Comparison of ENCODE assay signal across 1 cellular context in the genomic region with DNA sequence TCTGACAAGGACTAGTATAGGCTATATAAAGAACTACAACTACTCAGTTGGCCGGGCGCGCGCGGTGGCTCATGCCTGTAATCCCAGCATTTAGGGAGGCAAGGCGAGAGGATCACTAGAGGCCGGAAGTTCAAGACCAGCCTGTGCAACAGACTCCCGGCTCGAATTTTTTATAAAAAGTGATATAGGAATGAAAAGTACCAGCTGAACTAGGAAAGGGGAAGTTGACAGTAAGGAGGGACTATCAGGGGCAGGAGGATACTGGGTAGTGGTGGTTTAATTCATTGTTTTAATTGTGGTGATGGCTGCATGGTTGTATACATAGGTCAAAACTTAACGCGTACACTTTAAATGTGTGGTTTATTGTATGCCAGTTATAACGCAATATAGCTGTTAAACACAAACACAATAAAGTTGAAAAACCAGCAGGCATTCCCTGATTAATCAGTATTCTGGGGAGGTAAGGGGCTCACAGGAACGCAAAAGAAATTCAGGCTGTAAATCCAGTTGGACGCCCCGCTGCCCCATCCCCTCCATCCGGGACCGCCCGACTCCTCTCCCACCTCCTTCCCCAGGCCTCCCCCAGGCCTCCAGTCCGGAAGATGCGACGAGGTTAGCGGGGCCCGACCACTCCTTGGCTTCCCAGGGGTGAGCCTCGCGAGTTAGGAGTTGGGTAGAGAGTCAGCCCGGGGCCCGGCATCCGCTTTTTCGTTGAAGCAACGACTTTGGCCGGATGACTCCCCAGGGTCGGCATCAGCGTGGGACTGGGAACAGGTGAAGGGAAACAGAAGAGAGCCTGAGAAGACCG.
TF ChIP-seq lines count a peak whose summit lies in the region.

No MANE protein-coding gene starts in this region.

TF ChIP-seq in HepG2, 621 proteins besides CTCF, POLR2A, EP300 and RAD21 (continued from another document and continues in another):
- TF ChIP-seq HMGXB4 (CRISPR knock-in tag; IDR thresholded peaks at IDR 0.05; ENCODE audit: borderline replicate concordance in 1 of 2, low read depth in 1 of 2) (no peak), ZNF317 (CRISPR knock-in tag; IDR thresholded peaks at IDR 0.05) (no peak), PRDM4 (CRISPR knock-in tag; IDR thresholded peaks at IDR 0.05; ENCODE audit: borderline replicate concordance) (no peak), ZNF737 (CRISPR knock-in tag; IDR thresholded peaks at IDR 0.05; ENCODE audit: borderline replicate concordance) (no peak), ZSCAN9 (CRISPR knock-in tag; IDR thresholded peaks at IDR 0.05; ENCODE audit: borderline replicate concordance) (no peak), SALL2 (CRISPR knock-in tag; IDR thresholded peaks at IDR 0.05) (no peak), SP140L (CRISPR knock-in tag; IDR thresholded peaks at IDR 0.05; ENCODE audit: borderline replicate concordance) (no peak), ELF1 (CRISPR knock-in tag; IDR thresholded peaks at IDR 0.05) (no peak), MYC (CRISPR knock-in tag; IDR thresholded peaks at IDR 0.05; ENCODE audit: borderline replicate concordance) (no peak), JUNB (CRISPR knock-in tag; IDR thresholded peaks at IDR 0.05; ENCODE audit: borderline replicate concordance) (no peak), ZZZ3 (CRISPR knock-in tag; IDR thresholded peaks at IDR 0.05; ENCODE audit: borderline replicate concordance) (no peak), ATF4 (CRISPR knock-in tag; IDR thresholded peaks at IDR 0.05) (no peak), ZNF225 (CRISPR knock-in tag; IDR thresholded peaks at IDR 0.05) (no peak), ZNF354B (CRISPR knock-in tag; IDR thresholded peaks at IDR 0.05) (0 out of 2 replicates have a peak, but pooled peaks have one; percentile 19), ZNF720 (CRISPR knock-in tag; IDR thresholded peaks at IDR 0.05) (no peak), TCF7 (IDR thresholded peaks at IDR 0.05; ENCODE audit: low read depth) (no peak), ZNF564 (CRISPR knock-in tag; IDR thresholded peaks at IDR 0.05) (no peak), NCOR1 (IDR thresholded peaks at IDR 0.05; ENCODE audit: borderline replicate concordance, low read length) (no peak), RNF2 (conservative IDR thresholded peaks at IDR 0.05; ENCODE audit: low read depth) (no peak), ZNF503 (CRISPR knock-in tag; IDR thresholded peaks at IDR 0.05) (no peak)
- TF ChIP-seq, protein P1, sequence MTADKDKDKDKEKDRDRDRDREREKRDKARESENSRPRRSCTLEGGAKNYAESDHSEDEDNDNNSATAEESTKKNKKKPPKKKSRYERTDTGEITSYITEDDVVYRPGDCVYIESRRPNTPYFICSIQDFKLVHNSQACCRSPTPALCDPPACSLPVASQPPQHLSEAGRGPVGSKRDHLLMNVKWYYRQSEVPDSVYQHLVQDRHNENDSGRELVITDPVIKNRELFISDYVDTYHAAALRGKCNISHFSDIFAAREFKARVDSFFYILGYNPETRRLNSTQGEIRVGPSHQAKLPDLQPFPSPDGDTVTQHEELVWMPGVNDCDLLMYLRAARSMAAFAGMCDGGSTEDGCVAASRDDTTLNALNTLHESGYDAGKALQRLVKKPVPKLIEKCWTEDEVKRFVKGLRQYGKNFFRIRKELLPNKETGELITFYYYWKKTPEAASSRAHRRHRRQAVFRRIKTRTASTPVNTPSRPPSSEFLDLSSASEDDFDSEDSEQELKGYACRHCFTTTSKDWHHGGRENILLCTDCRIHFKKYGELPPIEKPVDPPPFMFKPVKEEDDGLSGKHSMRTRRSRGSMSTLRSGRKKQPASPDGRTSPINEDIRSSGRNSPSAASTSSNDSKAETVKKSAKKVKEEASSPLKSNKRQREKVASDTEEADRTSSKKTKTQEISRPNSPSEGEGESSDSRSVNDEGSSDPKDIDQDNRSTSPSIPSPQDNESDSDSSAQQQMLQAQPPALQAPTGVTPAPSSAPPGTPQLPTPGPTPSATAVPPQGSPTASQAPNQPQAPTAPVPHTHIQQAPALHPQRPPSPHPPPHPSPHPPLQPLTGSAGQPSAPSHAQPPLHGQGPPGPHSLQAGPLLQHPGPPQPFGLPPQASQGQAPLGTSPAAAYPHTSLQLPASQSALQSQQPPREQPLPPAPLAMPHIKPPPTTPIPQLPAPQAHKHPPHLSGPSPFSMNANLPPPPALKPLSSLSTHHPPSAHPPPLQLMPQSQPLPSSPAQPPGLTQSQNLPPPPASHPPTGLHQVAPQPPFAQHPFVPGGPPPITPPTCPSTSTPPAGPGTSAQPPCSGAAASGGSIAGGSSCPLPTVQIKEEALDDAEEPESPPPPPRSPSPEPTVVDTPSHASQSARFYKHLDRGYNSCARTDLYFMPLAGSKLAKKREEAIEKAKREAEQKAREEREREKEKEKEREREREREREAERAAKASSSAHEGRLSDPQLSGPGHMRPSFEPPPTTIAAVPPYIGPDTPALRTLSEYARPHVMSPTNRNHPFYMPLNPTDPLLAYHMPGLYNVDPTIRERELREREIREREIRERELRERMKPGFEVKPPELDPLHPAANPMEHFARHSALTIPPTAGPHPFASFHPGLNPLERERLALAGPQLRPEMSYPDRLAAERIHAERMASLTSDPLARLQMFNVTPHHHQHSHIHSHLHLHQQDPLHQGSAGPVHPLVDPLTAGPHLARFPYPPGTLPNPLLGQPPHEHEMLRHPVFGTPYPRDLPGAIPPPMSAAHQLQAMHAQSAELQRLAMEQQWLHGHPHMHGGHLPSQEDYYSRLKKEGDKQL (CRISPR knock-in tag; IDR thresholded peaks at IDR 0.05; ENCODE audit: low read depth) = no peak
- TF ChIP-seq, protein P2, sequence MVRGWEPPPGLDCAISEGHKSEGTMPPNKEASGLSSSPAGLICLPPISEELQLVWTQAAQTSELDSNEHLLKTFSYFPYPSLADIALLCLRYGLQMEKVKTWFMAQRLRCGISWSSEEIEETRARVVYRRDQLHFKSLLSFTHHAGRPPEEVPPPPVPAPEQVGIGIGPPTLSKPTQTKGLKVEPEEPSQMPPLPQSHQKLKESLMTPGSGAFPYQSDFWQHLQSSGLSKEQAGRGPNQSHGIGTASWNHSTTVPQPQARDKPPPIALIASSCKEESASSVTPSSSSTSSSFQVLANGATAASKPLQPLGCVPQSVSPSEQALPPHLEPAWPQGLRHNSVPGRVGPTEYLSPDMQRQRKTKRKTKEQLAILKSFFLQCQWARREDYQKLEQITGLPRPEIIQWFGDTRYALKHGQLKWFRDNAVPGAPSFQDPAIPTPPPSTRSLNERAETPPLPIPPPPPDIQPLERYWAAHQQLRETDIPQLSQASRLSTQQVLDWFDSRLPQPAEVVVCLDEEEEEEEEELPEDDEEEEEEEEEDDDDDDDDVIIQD (CRISPR knock-in tag; IDR thresholded peaks at IDR 0.05; ENCODE audit: low read depth) = no peak; the same call in 1 of the 2 replicates
- TF ChIP-seq, protein P3, sequence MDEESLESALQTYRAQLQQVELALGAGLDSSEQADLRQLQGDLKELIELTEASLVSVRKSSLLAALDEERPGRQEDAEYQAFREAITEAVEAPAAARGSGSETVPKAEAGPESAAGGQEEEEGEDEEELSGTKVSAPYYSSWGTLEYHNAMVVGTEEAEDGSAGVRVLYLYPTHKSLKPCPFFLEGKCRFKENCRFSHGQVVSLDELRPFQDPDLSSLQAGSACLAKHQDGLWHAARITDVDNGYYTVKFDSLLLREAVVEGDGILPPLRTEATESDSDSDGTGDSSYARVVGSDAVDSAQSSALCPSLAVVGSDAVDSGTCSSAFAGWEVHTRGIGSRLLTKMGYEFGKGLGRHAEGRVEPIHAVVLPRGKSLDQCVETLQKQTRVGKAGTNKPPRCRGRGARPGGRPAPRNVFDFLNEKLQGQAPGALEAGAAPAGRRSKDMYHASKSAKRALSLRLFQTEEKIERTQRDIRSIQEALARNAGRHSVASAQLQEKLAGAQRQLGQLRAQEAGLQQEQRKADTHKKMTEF (CRISPR knock-in tag; IDR thresholded peaks at IDR 0.05) = no peak
- TF ChIP-seq, protein P4, sequence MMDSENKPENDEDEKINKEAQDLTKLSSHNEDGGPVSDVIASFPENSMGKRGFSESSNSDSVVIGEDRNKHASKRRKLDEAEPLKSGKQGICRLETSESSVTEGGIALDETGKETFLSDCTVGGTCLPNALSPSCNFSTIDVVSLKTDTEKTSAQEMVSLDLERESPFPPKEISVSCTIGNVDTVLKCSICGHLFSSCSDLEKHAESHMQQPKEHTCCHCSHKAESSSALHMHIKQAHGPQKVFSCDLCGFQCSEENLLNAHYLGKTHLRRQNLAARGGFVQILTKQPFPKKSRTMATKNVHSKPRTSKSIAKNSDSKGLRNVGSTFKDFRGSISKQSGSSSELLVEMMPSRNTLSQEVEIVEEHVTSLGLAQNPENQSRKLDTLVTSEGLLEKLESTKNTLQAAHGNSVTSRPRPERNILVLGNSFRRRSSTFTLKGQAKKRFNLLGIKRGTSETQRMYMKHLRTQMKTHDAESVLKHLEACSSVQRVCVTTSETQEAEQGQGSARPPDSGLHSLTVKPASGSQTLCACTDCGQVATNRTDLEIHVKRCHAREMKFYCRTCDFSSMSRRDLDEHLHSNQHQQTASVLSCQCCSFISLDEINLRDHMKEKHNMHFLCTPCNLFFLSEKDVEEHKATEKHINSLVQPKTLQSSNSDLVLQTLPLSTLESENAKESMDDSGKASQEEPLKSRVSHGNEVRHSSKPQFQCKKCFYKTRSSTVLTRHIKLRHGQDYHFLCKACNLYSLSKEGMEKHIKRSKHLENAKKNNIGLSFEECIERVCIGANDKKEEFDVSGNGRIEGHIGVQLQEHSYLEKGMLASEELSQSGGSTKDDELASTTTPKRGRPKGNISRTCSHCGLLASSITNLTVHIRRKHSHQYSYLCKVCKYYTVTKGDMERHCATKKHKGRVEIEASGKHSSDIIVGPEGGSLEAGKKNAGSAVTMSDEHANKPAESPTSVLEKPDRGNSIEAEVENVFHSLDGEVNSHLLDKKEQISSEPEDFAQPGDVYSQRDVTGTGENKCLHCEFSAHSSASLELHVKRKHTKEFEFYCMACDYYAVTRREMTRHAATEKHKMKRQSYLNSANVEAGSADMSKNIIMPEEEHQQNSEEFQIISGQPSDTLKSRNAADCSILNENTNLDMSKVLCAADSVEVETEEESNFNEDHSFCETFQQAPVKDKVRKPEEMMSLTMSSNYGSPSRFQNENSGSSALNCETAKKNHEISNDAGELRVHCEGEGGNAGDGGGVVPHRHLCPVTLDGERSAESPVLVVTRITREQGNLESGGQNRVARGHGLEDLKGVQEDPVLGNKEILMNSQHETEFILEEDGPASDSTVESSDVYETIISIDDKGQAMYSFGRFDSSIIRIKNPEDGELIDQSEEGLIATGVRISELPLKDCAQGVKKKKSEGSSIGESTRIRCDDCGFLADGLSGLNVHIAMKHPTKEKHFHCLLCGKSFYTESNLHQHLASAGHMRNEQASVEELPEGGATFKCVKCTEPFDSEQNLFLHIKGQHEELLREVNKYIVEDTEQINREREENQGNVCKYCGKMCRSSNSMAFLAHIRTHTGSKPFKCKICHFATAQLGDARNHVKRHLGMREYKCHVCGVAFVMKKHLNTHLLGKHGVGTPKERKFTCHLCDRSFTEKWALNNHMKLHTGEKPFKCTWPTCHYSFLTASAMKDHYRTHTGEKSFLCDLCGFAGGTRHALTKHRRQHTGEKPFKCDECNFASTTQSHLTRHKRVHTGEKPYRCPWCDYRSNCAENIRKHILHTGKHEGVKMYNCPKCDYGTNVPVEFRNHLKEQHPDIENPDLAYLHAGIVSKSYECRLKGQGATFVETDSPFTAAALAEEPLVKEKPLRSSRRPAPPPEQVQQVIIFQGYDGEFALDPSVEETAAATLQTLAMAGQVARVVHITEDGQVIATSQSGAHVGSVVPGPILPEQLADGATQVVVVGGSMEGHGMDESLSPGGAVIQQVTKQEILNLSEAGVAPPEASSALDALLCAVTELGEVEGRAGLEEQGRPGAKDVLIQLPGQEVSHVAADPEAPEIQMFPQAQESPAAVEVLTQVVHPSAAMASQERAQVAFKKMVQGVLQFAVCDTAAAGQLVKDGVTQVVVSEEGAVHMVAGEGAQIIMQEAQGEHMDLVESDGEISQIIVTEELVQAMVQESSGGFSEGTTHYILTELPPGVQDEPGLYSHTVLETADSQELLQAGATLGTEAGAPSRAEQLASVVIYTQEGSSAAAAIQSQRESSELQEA (CRISPR knock-in tag; IDR thresholded peaks at IDR 0.05; ENCODE audit: not compliant biosample characterization) = no peak
